ENCODE assay signal across 15 cellular contexts in genomic region chr12:27542628-27543027, GRCh38. TPM values are rescaled to one million over a fixed set of nuclear protein-coding genes. Genes with fewer than 3 reads are reported as not detected.
DNase-seq lines count a peak whose midpoint lies in the region; ATAC-seq and TF ChIP-seq lines count a peak whose summit lies in the region.
"Had no signal": no experiment of that assay in that cellular context is flagged by ENCODE, and none has a peak within 500 bp of the region (broad histone marks: within the 10 kb centered on the region; RNA-seq: fewer than 3 reads in every experiment).

No MANE protein-coding gene starts in this region.

- peaks cover 53% of the 10 kb centered on the region for H3K4me1 ChIP-seq in suprapubic skin

- no peak for TF ChIP-seq POLR2A in suprapubic skin (IDR thresholded peaks at IDR 0.05)

- H3K4me3 ChIP-seq in brain microvascular endothelial cell (ENCODE audit: low read depth, low read length) (no peak overlapping the region), suprapubic skin (no peak overlapping the region)

- TF ChIP-seq EP300 in suprapubic skin (IDR thresholded peaks at IDR 0.05), result no peak

- H3K9me3 ChIP-seq in suprapubic skin, result no peaks in the 10 kb centered on the region

- H3K36me3 Mint-ChIP-seq in HFFc6 (ENCODE audit: low read depth), result peaks cover 17% of the 10 kb centered on the region

- no peaks in the 10 kb centered on the region for H3K9me3 Mint-ChIP-seq in HFFc6

- H3K27me3 Mint-ChIP-seq in HFFc6 (ENCODE audit: insufficient read depth), result no peaks in the 10 kb centered on the region

- 43% methylated on average over 5 of the region's 5 CpGs for WGBS in suprapubic skin

- H3K27me3 ChIP-seq in brain microvascular endothelial cell (replicated peaks) (no peaks in the 10 kb centered on the region), suprapubic skin (no peaks in the 10 kb centered on the region)

- in situ Hi-C loops in brain microvascular endothelial cell (cut with HindIII; ENCODE audit: low pct_ligation_motif_present, low sequenced_read_pairs), result no loop called here

- H3K27ac Mint-ChIP-seq in HFFc6, result peak overlapping the region; percentile 83

- intact Hi-C loops in left ventricle myocardium superior (cut with micrococcal nuclease), result no loop called here

- TF ChIP-seq CTCF in HFFc6 (IDR thresholded peaks at IDR 0.05) (no peak), brain microvascular endothelial cell (IDR thresholded peaks at IDR 0.05; ENCODE audit: low read depth, low read length, missing control alignments) (no peak), suprapubic skin (IDR thresholded peaks at IDR 0.05) (no peak)

- peak overlapping the region; percentile 61 for H3K4me3 Mint-ChIP-seq in HFFc6

- peaks cover 85% of the 10 kb centered on the region for H3K4me1 Mint-ChIP-seq in HFFc6 (ENCODE audit: low read depth)

- H3K27ac ChIP-seq in brain microvascular endothelial cell (peak overlapping the region; percentile 83), temporal lobe (ENCODE audit: low read depth, low read length) (peak overlapping the region; percentile 28), suprapubic skin (no peak overlapping the region)
- H3K27ac ChIP-seq: KMS-11 had no signal

- H3K36me3 ChIP-seq in brain microvascular endothelial cell (replicated peaks), result peaks cover 4% of the 10 kb centered on the region
- H3K36me3 ChIP-seq in suprapubic skin, result no peaks in the 10 kb centered on the region

- ATAC-seq in left ventricle myocardium superior (peak; percentile 17), GM21367 (IDR thresholded peaks at IDR 0.05; ENCODE audit: unreplicated experiment) (no peak), GM19455 (IDR thresholded peaks at IDR 0.05; ENCODE audit: unreplicated experiment) (no peak)

- DNase-seq in HFFc6, result peak; percentile 94
- DNase-seq in brain microvascular endothelial cell, result peak; percentile 95
- no peak for DNase-seq in left ventricle myocardium superior
- DNase-seq in suprapubic skin (ENCODE audit: low spot score in 2 of 2), result no peak
- DNase-seq in germinal center (ENCODE audit: low spot score), result no peak
- DNase-seq: activated CD4-positive, alpha-beta T cell treated with anti-CD3 and anti-CD28 coated beads for 1 hour; activated gamma-delta T cell treated with Interleukin-2 at 50 U/mL for 16 hours; left cardiac atrium; NCI-H2171; retina; SHP77 had no signal

RNA-seq across cellular contexts. Expression of gene PPFIBP1, which starts 18.6 kb away (rescaled TPM):
- total RNA-seq in HFFc6 (2021; fragmentation: NEBNext Ultra II Directional; extraction: Animal tissue kit (Norgen Biotek cat#: 25700)), result 100 to 1,000 TPM in 2 of 6 experiments, 10 to 100 TPM in 4; 79.1 to 104 (median 92.0) TPM
- total RNA-seq in left ventricle myocardium superior (332 TPM), temporal lobe (76.7 TPM), suprapubic skin (100 to 1,000 TPM in 1 of 4 donors, 10 to 100 TPM in 3; 48.6 to 148 (median 74.8) TPM)

Comparison
In these comparisons a context has a peak if more than half of its experiments do, and no peak if none do; other contexts are left out.
1. DNase-seq: peak in HFFc6 (single experiment) and brain microvascular endothelial cell (single experiment); none in left ventricle myocardium superior (single experiment), suprapubic skin (0 of 2) and germinal center (single experiment).